ENCODE assay signal across 11 cellular contexts in genomic region chr1:46171872-46172271, GRCh38.
DNase-seq lines count a peak whose midpoint lies in the region; TF ChIP-seq lines count a peak whose summit lies in the region.
"Had no signal": no experiment of that assay in that cellular context is flagged by ENCODE, and none has a peak within 500 bp of the region (broad histone marks: within the 10 kb centered on the region; RNA-seq: fewer than 3 reads in every experiment).

No MANE protein-coding gene starts in this region.

- no peaks in the 10 kb centered on the region for H3K4me1 Mint-ChIP-seq in nephron

- peak overlapping the region in 7 of 11 experiments; percentile 9 to 50 (median 36); a peak in 7 of 22 replicates for H3K9ac ChIP-seq in BLaER1 treated with 17β-estradiol and CSF1 and Interleukin-3, amounts not matched to agents 10 nM and 100 nM

- no peaks in the 10 kb centered on the region for H4K20me1 ChIP-seq in BLaER1 treated with 17β-estradiol and CSF1 and Interleukin-3, amounts not matched to agents 10 nM and 100 nM

- H3K9me3 Mint-ChIP-seq in nephron, result no peaks in the 10 kb centered on the region
- H3K9me3 Mint-ChIP-seq: activated T-cell treated with anti-CD3 and anti-CD28 coated beads, Interleukin-2, amount 50 U/mL, for 24 hours had no signal

- H3K27ac Mint-ChIP-seq in nephron, result peak overlapping the region in 2 of 3 experiments; percentile 43 to 49
- H3K27ac Mint-ChIP-seq: activated T-cell treated with anti-CD3 and anti-CD28 coated beads, Interleukin-2, amount 50 U/mL, for 24 hours had no signal

- peaks cover 4 to 11% (median 8%) of the 10 kb centered on the region in 11 experiments; a peak in 14 of 22 replicates for H3K27me3 ChIP-seq in BLaER1 treated with 17β-estradiol and CSF1 and Interleukin-3, amounts not matched to agents 10 nM and 100 nM

- H3K9me3 ChIP-seq in BLaER1 treated with 17β-estradiol and CSF1 and Interleukin-3, amounts not matched to agents 10 nM and 100 nM (replicated peaks in 1 of 11), result no peaks in the 10 kb centered on the region

- peak; percentile 87 to 98 for DNase-seq in cerebellar nuclear complex (lab: John Stamatoyannopoulos, UW)
- DNase-seq in NCI-H1436 treated with DMSO at 0.1 percent for 48 hours (lab: John Stamatoyannopoulos, UW), result no peak
- no peak for DNase-seq in HCEC 1CT
- DNase-seq in GM19240 (ENCODE audit: insufficient read length, low spot score), result no peak
- no peak for DNase-seq in KBM-7
- DNase-seq: activated T-cell treated with anti-CD3 and anti-CD28 coated beads, Interleukin-2, amount 50 U/mL, for 24 hours; OCI-M1 had no signal

- H3K27ac ChIP-seq in BLaER1 treated with 17β-estradiol and CSF1 and Interleukin-3, amounts not matched to agents 10 nM and 100 nM, result peak overlapping the region in 9 of 11 experiments; percentile 24 to 56 (median 47); a peak in 15 of 22 replicates

- peak; percentile 74 for TF ChIP-seq EP300 in Ishikawa (IDR thresholded peaks at IDR 0.05; ENCODE audit: borderline replicate concordance)

- in situ Hi-C loops in KBM-7 (cut with MboI; ENCODE audit: low pct_unique_long_range_greater_than_20kb, low sequenced_read_pairs), result no loop called here

- TF ChIP-seq CTCF in nephron (IDR thresholded peaks at IDR 0.05; ENCODE audit: unreplicated experiment in 3 of 3), result no peak

- peak overlapping the region in 4 of 10 experiments; percentile 7 to 49 (median 30); a peak in 3 of 20 replicates for H3K4me3 ChIP-seq in BLaER1 treated with 17β-estradiol and CSF1 and Interleukin-3, amounts not matched to agents 10 nM and 100 nM

- no peaks in the 10 kb centered on the region for H3K36me3 ChIP-seq in BLaER1 treated with 17β-estradiol and CSF1 and Interleukin-3, amounts not matched to agents 10 nM and 100 nM

- H3K4me3 Mint-ChIP-seq in nephron, result no peak overlapping the region
- H3K4me3 Mint-ChIP-seq: activated T-cell treated with anti-CD3 and anti-CD28 coated beads, Interleukin-2, amount 50 U/mL, for 24 hours; brain had no signal

- H3K36me3 Mint-ChIP-seq in nephron (ENCODE audit: low read depth), result no peaks in the 10 kb centered on the region
- H3K36me3 Mint-ChIP-seq: brain had no signal

- peak overlapping the region; percentile 71 to 97 (median 90) for H3K4me2 ChIP-seq in BLaER1 treated with 17β-estradiol and CSF1 and Interleukin-3, amounts not matched to agents 10 nM and 100 nM

- H3K4me1 ChIP-seq in BLaER1 treated with 17β-estradiol and CSF1 and Interleukin-3, amounts not matched to agents 10 nM and 100 nM, result peaks cover 49 to 81% (median 56%) of the 10 kb centered on the region in 10 experiments

- peaks cover 33% of the 10 kb centered on the region for H3K27me3 Mint-ChIP-seq in nephron (ENCODE audit: low read depth)

- TF ChIP-seq RAD21 in Ishikawa (IDR thresholded peaks at IDR 0.05; ENCODE audit: low read depth), result peak; percentile 24; the same call in 1 of the 2 replicates

TF ChIP-seq in Ishikawa, 13 proteins besides CTCF, POLR2A, EP300 and RAD21:
- peak; percentile 89 for TF ChIP-seq NFIC (IDR thresholded peaks at IDR 0.05)
- TF ChIP-seq ZBTB7A (IDR thresholded peaks at IDR 0.05; ENCODE audit: low read depth), result no peak
- peak; percentile 48; the same call in 1 of the 2 replicates for TF ChIP-seq FOXM1 (IDR thresholded peaks at IDR 0.05; ENCODE audit: borderline replicate concordance, low read depth)
- peak; percentile 99 for TF ChIP-seq MAX (IDR thresholded peaks at IDR 0.05)
- peak; percentile 88 for TF ChIP-seq TCF12 (IDR thresholded peaks at IDR 0.05; ENCODE audit: low read depth)
- TF ChIP-seq USF1 (IDR thresholded peaks at IDR 0.05), result peak; percentile 61
- TF ChIP-seq TAF1 (IDR thresholded peaks at IDR 0.05; ENCODE audit: low read depth), result no peak
- TF ChIP-seq YY1 (IDR thresholded peaks at IDR 0.05; ENCODE audit: low read depth), result peak; percentile 72
- no peak for TF ChIP-seq REST (IDR thresholded peaks at IDR 0.05; ENCODE audit: low read depth)
- TF ChIP-seq TEAD4 (IDR thresholded peaks at IDR 0.05), result peak; percentile 75
- TF ChIP-seq CREB1 (IDR thresholded peaks at IDR 0.05; ENCODE audit: low read depth), result no peak
- peak; percentile 55; the same call in 1 of the 2 replicates for TF ChIP-seq EGR1 (IDR thresholded peaks at IDR 0.05)
- TF ChIP-seq CEBPB (IDR thresholded peaks at IDR 0.05), result no peak; the same call in 1 of the 2 replicates
TF ChIP-seq in Ishikawa: peak in this region for 8.

Comparison
In these comparisons a context has a peak if more than half of its experiments do, and no peak if none do; other contexts are left out.
1. DNase-seq: peak in cerebellar nuclear complex (2 of 2); none in NCI-H1436 treated with DMSO at 0.1 percent for 48 hours (single experiment), HCEC 1CT (single experiment), GM19240 (single experiment) and KBM-7 (single experiment).